In genomic region chrX:150160656-150161055, GRCh38 we compare ENCODE assay signal across 27 cellular contexts.
"Had no signal": no experiment of that assay in that cellular context is flagged by ENCODE, and none has a peak within 500 bp of the region (broad histone marks: within the 10 kb centered on the region; RNA-seq: fewer than 3 reads in every experiment).

No MANE protein-coding gene starts in this region.

- H3K9me3 Mint-ChIP-seq: naive thymus-derived CD8-positive, alpha-beta T cell; natural killer cell treated with Interleukin-12 subunit alpha and Interleukin-12 subunit beta and Interleukin-15 and Interleukin-18, amount 100 ng/mL, for 72 hours; stimulated activated effector memory CD8-positive, alpha-beta T cell treated with anti-CD3 and anti-CD28 coated beads, Interleukin-12 subunit alpha, Interleukin-12 subunit beta, amount 100 ng/mL, for 72 hours; stimulated activated naive B cell treated with anti-CD40 and anti-IgM and Interleukin-4, amounts not matched to agents 10 μg/mL and 1 μg/mL and 100 μg/mL, for 72 hours; stimulated activated naive CD8-positive, alpha-beta T cell treated with anti-CD3 and anti-CD28 coated beads, Interleukin-15, Interleukin-2, amounts not matched to agents 100 ng/mL and 50 ng/mL, for 24 hours; type B pancreatic cell had no signal

- H3K4me3 ChIP-seq: ovary, psoas muscle, right lobe of liver, sigmoid colon, stomach, tibial artery, transverse colon, upper lobe of right lung, uterus had no signal

- H3K36me3 Mint-ChIP-seq: naive thymus-derived CD8-positive, alpha-beta T cell; natural killer cell treated with Interleukin-12 subunit alpha and Interleukin-12 subunit beta and Interleukin-15 and Interleukin-18, amount 100 ng/mL, for 72 hours; stimulated activated effector memory CD8-positive, alpha-beta T cell treated with anti-CD3 and anti-CD28 coated beads, Interleukin-12 subunit alpha, Interleukin-12 subunit beta, amount 100 ng/mL, for 72 hours; stimulated activated naive B cell treated with anti-CD40 and anti-IgM and Interleukin-4, amounts not matched to agents 10 μg/mL and 1 μg/mL and 100 μg/mL, for 72 hours; type B pancreatic cell had no signal

- DNase-seq: naive thymus-derived CD8-positive, alpha-beta T cell; nephron progenitor cell; ovary; psoas muscle; right cardiac atrium; right lobe of liver; sigmoid colon; small intestine; stimulated activated CD4-positive, alpha-beta T cell treated with anti-CD3 and anti-CD28 coated beads, Interleukin-15, amount 100 ng/mL, for 24 hours; stimulated activated CD4-positive, alpha-beta T cell treated with anti-CD3 and anti-CD28 coated beads, Interleukin-2, amount 100 ng/mL, for 24 hours; stimulated activated CD4-positive, alpha-beta T cell treated with anti-CD3 and anti-CD28 coated beads, Interleukin-2, amount 100 ng/mL, for 48 hours; stimulated activated CD4-positive, alpha-beta T cell treated with anti-CD3 and anti-CD28 coated beads, Interleukin-4, amount 100 ng/mL, for 24 hours; stimulated activated naive B cell treated with anti-CD40 and anti-IgM and Interleukin-4, amounts not matched to agents 10 μg/mL and 1 μg/mL and 100 μg/mL, for 72 hours; stimulated activated naive CD4-positive, alpha-beta T cell treated with Interleukin-2 at 50 U/mL for 16 hours; stomach; tibial artery; transverse colon; upper lobe of right lung; uterus had no signal

- H3K9ac ChIP-seq: parathyroid adenoma had no signal

- H2AFZ ChIP-seq: parathyroid adenoma had no signal

- H3K4me1 ChIP-seq: parathyroid adenoma, psoas muscle, right lobe of liver, transverse colon, upper lobe of right lung, uterus had no signal

- H3K4me1 Mint-ChIP-seq: naive thymus-derived CD8-positive, alpha-beta T cell; nephron progenitor cell; neural crest cell; stimulated activated effector memory CD8-positive, alpha-beta T cell treated with anti-CD3 and anti-CD28 coated beads, Interleukin-12 subunit alpha, Interleukin-12 subunit beta, amount 100 ng/mL, for 72 hours; stimulated activated naive B cell treated with anti-CD40 and anti-IgM and Interleukin-4, amounts not matched to agents 10 μg/mL and 1 μg/mL and 100 μg/mL, for 72 hours had no signal

- H3K36me3 ChIP-seq: neutrophil, ovary, right lobe of liver, sigmoid colon, stomach, tibial artery, transverse colon, upper lobe of right lung, uterus had no signal

- H3K4me3 Mint-ChIP-seq: naive thymus-derived CD8-positive, alpha-beta T cell; natural killer cell treated with Interleukin-12 subunit alpha and Interleukin-12 subunit beta and Interleukin-15 and Interleukin-18, amount 100 ng/mL, for 72 hours; nephron progenitor cell; neural crest cell; stimulated activated effector memory CD8-positive, alpha-beta T cell treated with anti-CD3 and anti-CD28 coated beads, Interleukin-12 subunit alpha, Interleukin-12 subunit beta, amount 100 ng/mL, for 72 hours; stimulated activated naive B cell treated with anti-CD40 and anti-IgM and Interleukin-4, amounts not matched to agents 10 μg/mL and 1 μg/mL and 100 μg/mL, for 72 hours; stimulated activated naive CD8-positive, alpha-beta T cell treated with anti-CD3 and anti-CD28 coated beads, Interleukin-15, Interleukin-2, amounts not matched to agents 100 ng/mL and 50 ng/mL, for 24 hours; type B pancreatic cell had no signal

- H3K9me3 ChIP-seq: neutrophil, ovary, psoas muscle, right lobe of liver, sigmoid colon, stomach, tibial artery, transverse colon, upper lobe of right lung, uterus had no signal

- H3K27me3 Mint-ChIP-seq: naive thymus-derived CD8-positive, alpha-beta T cell; progenitor cell of endocrine pancreas; stimulated activated naive B cell treated with anti-CD40 and anti-IgM and Interleukin-4, amounts not matched to agents 10 μg/mL and 1 μg/mL and 100 μg/mL, for 72 hours; stimulated activated naive CD8-positive, alpha-beta T cell treated with anti-CD3 and anti-CD28 coated beads, Interleukin-15, Interleukin-2, amounts not matched to agents 100 ng/mL and 50 ng/mL, for 24 hours; type B pancreatic cell had no signal

- H3K27ac ChIP-seq: neutrophil, ovary, parathyroid adenoma, psoas muscle, right lobe of liver, stomach, tibial artery, transverse colon, upper lobe of right lung, uterus had no signal

- H3K27ac Mint-ChIP-seq: naive thymus-derived CD8-positive, alpha-beta T cell; natural killer cell treated with Interleukin-12 subunit alpha and Interleukin-12 subunit beta and Interleukin-15 and Interleukin-18, amount 100 ng/mL, for 72 hours; nephron progenitor cell; progenitor cell of endocrine pancreas; stimulated activated effector memory CD8-positive, alpha-beta T cell treated with anti-CD3 and anti-CD28 coated beads, Interleukin-12 subunit alpha, Interleukin-12 subunit beta, amount 100 ng/mL, for 72 hours; stimulated activated naive CD8-positive, alpha-beta T cell treated with anti-CD3 and anti-CD28 coated beads, Interleukin-15, Interleukin-2, amounts not matched to agents 100 ng/mL and 50 ng/mL, for 24 hours; type B pancreatic cell had no signal

- H3K27me3 ChIP-seq: neutrophil, ovary, right lobe of liver, sigmoid colon, stomach, tibial artery, transverse colon, upper lobe of right lung, uterus had no signal
